Comparison of ENCODE assay signal across 1 cellular context in genomic region chr22:50009765-50010675, GRCh38.
TF ChIP-seq lines count a peak whose summit lies in the region.

No MANE protein-coding gene starts in this region.

TF ChIP-seq in H1, 55 proteins besides CTCF, POLR2A, EP300 and RAD21 (continued from another document):
- TF ChIP-seq USF2 (IDR thresholded peaks at IDR 0.05; ENCODE audit: low read length): no peak
- no peak for TF ChIP-seq CBX8 (IDR thresholded peaks at IDR 0.05; ENCODE audit: borderline replicate concordance, low read depth, low read length)
- no peak for TF ChIP-seq RNF2 (IDR thresholded peaks at IDR 0.05; ENCODE audit: borderline replicate concordance, low read depth, low read length, missing control alignments, poor library complexity, severe bottlenecking)
- no peak for TF ChIP-seq CBX5 (IDR thresholded peaks at IDR 0.05; ENCODE audit: low read depth, low read length)
- no peak for TF ChIP-seq SIN3A (conservative IDR thresholded peaks at IDR 0.05 in 1 of 2, IDR thresholded peaks at IDR 0.05 in 1 of 2; ENCODE audit: low read depth in 1 of 2, low read length in 2 of 2)
- TF ChIP-seq CREB1 (IDR thresholded peaks at IDR 0.05): no peak
- TF ChIP-seq MAX (IDR thresholded peaks at IDR 0.05): no peak
